ENCODE assay signal across 9 cellular contexts in genomic region chr3:124639406-124640237, GRCh38.
A peak's percentile ranks its signal among the peaks of the same experiment; 100 is the strongest.
DNase-seq lines count a peak whose midpoint lies in the region; ATAC-seq and TF ChIP-seq lines count a peak whose summit lies in the region.
"Had no signal": no experiment of that assay in that cellular context is flagged by ENCODE, and none has a peak within 500 bp of the region (broad histone marks: within the 10 kb centered on the region; RNA-seq: fewer than 3 reads in every experiment).

No MANE protein-coding gene starts in this region.

- peak overlapping the region; percentile 79 for H3K27ac Mint-ChIP-seq in activated CD8-positive, alpha-beta T cell treated with anti-CD3 and anti-CD28 coated beads for 36 hours

- no peaks in the 10 kb centered on the region for H3K36me3 Mint-ChIP-seq in activated CD8-positive, alpha-beta T cell treated with anti-CD3 and anti-CD28 coated beads for 36 hours (ENCODE audit: low read depth)

- no peak for TF ChIP-seq CTCF in activated CD8-positive, alpha-beta T cell treated with anti-CD3 and anti-CD28 coated beads for 36 hours (IDR thresholded peaks at IDR 0.05)

- peaks cover 12% of the 10 kb centered on the region for H3K27me3 Mint-ChIP-seq in activated CD8-positive, alpha-beta T cell treated with anti-CD3 and anti-CD28 coated beads for 36 hours

- CTCF ChIA-PET in activated CD8-positive, alpha-beta T cell treated with anti-CD3 and anti-CD28 coated beads for 36 hours (lab: Charles Lee), result interaction anchor here (0.9 to 3.5 kb wide), 6 partner anchors 12 to 74 kb away, joined by 3 to 18 read pairs (median 3); no protein-coding TSS in a partner anchor

- intact Hi-C loops in activated CD8-positive, alpha-beta T cell treated with anti-CD3 and anti-CD28 coated beads for 36 hours (cut with micrococcal nuclease), result no loop called here
- intact Hi-C loops in Right ventricle myocardium superior (cut with DNase I), result no loop called here

- POLR2A ChIA-PET in activated CD8-positive, alpha-beta T cell treated with anti-CD3 and anti-CD28 coated beads for 36 hours (lab: Charles Lee), result interaction anchor here (0.7 to 2.0 kb wide), 3 partner anchors 12 to 48 kb away, joined by 3 to 10 read pairs (median 3); no protein-coding TSS in a partner anchor

- peak; percentile 21 for DNase-seq in stimulated activated CD4-positive, alpha-beta T cell treated with anti-CD3 and anti-CD28 coated beads, Interleukin-4, amount 100 ng/mL, for 24 hours
- no peak for DNase-seq in stimulated activated CD4-positive, alpha-beta T cell treated with anti-CD3 and anti-CD28 coated beads, Interleukin-4, amount 100 ng/mL, for 1 hour
- DNase-seq in activated CD8-positive, alpha-beta T cell treated with anti-CD3 and anti-CD28 coated beads for 36 hours, result peak; percentile 56
- no peak for DNase-seq in occipital lobe (lab: John Stamatoyannopoulos, UW)
- DNase-seq in Right ventricle myocardium superior, result no peak
- DNase-seq in ACHN, result no peak
- DNase-seq in NCI-H82 treated with DMSO at 0.1 percent for 48 hours (lab: John Stamatoyannopoulos, UW; ENCODE audit: unreplicated experiment), result no peak
- DNase-seq: NCI-H226 had no signal

- in situ Hi-C loops in ACHN (cut with HindIII; ENCODE audit: low pct_ligation_motif_present, low pct_unique_long_range_greater_than_20kb, low sequenced_read_pairs), result no loop called here

- H3K4me1 Mint-ChIP-seq in activated CD8-positive, alpha-beta T cell treated with anti-CD3 and anti-CD28 coated beads for 36 hours (ENCODE audit: low read depth), result peaks cover 36% of the 10 kb centered on the region

- peak overlapping the region; percentile 34 for H3K4me3 Mint-ChIP-seq in activated CD8-positive, alpha-beta T cell treated with anti-CD3 and anti-CD28 coated beads for 36 hours

- ATAC-seq in HG03354 (IDR thresholded peaks at IDR 0.05; ENCODE audit: poor library complexity, severe bottlenecking, unreplicated experiment), result peak; percentile 45
- peak; percentile 94 for ATAC-seq in activated CD8-positive, alpha-beta T cell treated with anti-CD3 and anti-CD28 coated beads for 36 hours
- ATAC-seq in Right ventricle myocardium superior (ENCODE audit: poor library complexity), result no peak

- H3K9me3 Mint-ChIP-seq in activated CD8-positive, alpha-beta T cell treated with anti-CD3 and anti-CD28 coated beads for 36 hours, result peaks cover 2% of the 10 kb centered on the region

Comparison
In these comparisons a context has a peak if more than half of its experiments do, and no peak if none do; other contexts are left out.
1. DNase-seq: peak in stimulated activated CD4-positive, alpha-beta T cell treated with anti-CD3 and anti-CD28 coated beads, Interleukin-4, amount 100 ng/mL, for 24 hours (single experiment) and activated CD8-positive, alpha-beta T cell treated with anti-CD3 and anti-CD28 coated beads for 36 hours (single experiment); none in stimulated activated CD4-positive, alpha-beta T cell treated with anti-CD3 and anti-CD28 coated beads, Interleukin-4, amount 100 ng/mL, for 1 hour (single experiment), occipital lobe (single experiment), Right ventricle myocardium superior (single experiment), ACHN (single experiment) and NCI-H82 treated with DMSO at 0.1 percent for 48 hours (single experiment).